In genomic region chr5:149605998-149606721, GRCh38 we compare ENCODE assay signal across 1 cellular context.
TF ChIP-seq lines count a peak whose summit lies in the region.

No MANE protein-coding gene starts in this region.

TF ChIP-seq in SK-N-SH, 30 proteins besides CTCF, POLR2A, EP300 and RAD21 (continued from another document):
- TF ChIP-seq REST (IDR thresholded peaks at IDR 0.05; ENCODE audit: low read depth, low read length) = no peak
- TF ChIP-seq USF2 (IDR thresholded peaks at IDR 0.05; ENCODE audit: borderline replicate concordance, low read depth, low read length) = no peak
- TF ChIP-seq USF1 (IDR thresholded peaks at IDR 0.05; ENCODE audit: borderline replicate concordance, low read depth) = no peak
- no peak for TF ChIP-seq IRF3 (IDR thresholded peaks at IDR 0.05; ENCODE audit: low read depth, low read length)
- TF ChIP-seq GABPA (IDR thresholded peaks at IDR 0.05; ENCODE audit: low read depth) = no peak
- TF ChIP-seq MEF2A (IDR thresholded peaks at IDR 0.05; ENCODE audit: borderline replicate concordance, low read depth) = no peak
- TF ChIP-seq CHD2 (IDR thresholded peaks at IDR 0.05; ENCODE audit: low read length, partially characterized antibody) = no peak
- no peak for TF ChIP-seq NFIC (IDR thresholded peaks at IDR 0.05; ENCODE audit: borderline replicate concordance)
- TF ChIP-seq NRF1 (IDR thresholded peaks at IDR 0.05; ENCODE audit: low read depth, low read length) = no peak
- no peak for TF ChIP-seq PBX3 (IDR thresholded peaks at IDR 0.05)
- no peak for TF ChIP-seq SIN3A (IDR thresholded peaks at IDR 0.05; ENCODE audit: borderline replicate concordance, low read depth, low read length)
- TF ChIP-seq FOXJ3 (CRISPR knock-in tag; IDR thresholded peaks at IDR 0.05) = no peak
- TF ChIP-seq JUND (IDR thresholded peaks at IDR 0.05) = no peak
